ENCODE assay signal across 8 cellular contexts in the genomic region with DNA sequence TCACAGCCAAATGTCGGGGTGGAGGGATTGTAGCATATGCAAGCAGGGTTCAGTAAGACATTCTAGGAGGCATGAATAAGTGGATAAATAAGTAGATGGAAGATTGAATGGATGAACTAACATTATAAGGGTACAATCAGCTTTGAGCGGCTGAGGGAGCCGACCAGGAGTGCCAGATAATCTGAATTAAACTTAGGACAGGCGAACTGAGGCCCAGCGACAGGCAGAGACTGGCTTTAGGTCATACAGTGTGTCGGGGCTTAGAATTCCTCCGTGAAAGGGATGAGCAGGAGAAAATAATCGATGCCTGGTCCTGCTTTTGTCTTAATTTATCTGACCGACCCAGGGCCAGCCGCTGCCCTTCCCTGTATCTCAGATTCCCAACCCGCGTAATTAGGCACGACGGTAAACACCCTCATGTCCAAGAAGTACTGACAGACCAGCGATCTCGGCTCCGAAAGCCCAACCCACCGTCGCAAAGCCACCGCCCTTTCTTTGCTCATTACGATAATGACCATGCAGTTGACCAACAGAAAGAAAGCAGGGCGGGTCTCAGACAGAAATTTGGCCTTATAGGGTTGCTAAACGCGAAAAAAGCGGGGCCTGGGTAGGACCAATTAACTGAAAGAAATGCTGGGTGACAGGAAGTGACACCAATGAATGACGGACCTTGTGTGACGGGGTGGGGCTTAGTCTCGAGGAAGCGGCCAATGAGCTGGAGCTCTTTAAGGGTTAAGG. TPM values are rescaled to one million over a fixed set of nuclear protein-coding genes. Genes with fewer than 3 reads are reported as not detected.
DNase-seq lines count a peak whose midpoint lies in the region; FAIRE-seq and TF ChIP-seq lines count a peak whose summit lies in the region.

No MANE protein-coding gene starts in this region.

- no peaks in the 10 kb centered on the region for H3K36me3 ChIP-seq in GM23248 (ENCODE audit: low read depth)
- H3K36me3 ChIP-seq in Karpas-422 (ENCODE audit: insufficient read depth, low read length), result no peaks in the 10 kb centered on the region

- H3K4me3 ChIP-seq in GM23248 (peak overlapping the region; percentile 75), Karpas-422 (ENCODE audit: low read length) (peak overlapping the region; percentile 73)

- in situ Hi-C loops in GM23248 (cut with MboI), result no loop called here

- H3K4me3 Mint-ChIP-seq in nephron, result peak overlapping the region; percentile 89 to 90 (median 89)
- H3K4me3 Mint-ChIP-seq in stimulated activated naive CD8-positive, alpha-beta T cell treated with anti-CD3 and anti-CD28 coated beads, Interleukin-15, Interleukin-2, amounts not matched to agents 100 ng/mL and 50 ng/mL, for 24 hours, result peak overlapping the region; percentile 96

- H3K9me2 ChIP-seq in GM23248 (ENCODE audit: insufficient read depth), result no peaks in the 10 kb centered on the region
- H3K9me2 ChIP-seq in Karpas-422 (replicated peaks; ENCODE audit: insufficient read depth, low read length), result no peaks in the 10 kb centered on the region; the same call in 1 of the 2 replicates

- peak overlapping the region; percentile 67 for H2AFZ ChIP-seq in GM23248
- H2AFZ ChIP-seq in Karpas-422 (ENCODE audit: low read length), result no peak overlapping the region

- peak; percentile 100 for DNase-seq in EL
- DNase-seq in GM23248, result peak; percentile 100
- peak; percentile 99 for DNase-seq in Karpas-422
- DNase-seq in RCC 7860 (ENCODE audit: low spot score), result peak; percentile 96
- peak; percentile 80 for DNase-seq in activated effector memory CD4-positive, alpha-beta T cell treated with Interleukin-2 at 50 U/mL for 16 hours
- DNase-seq in fibroblast of the conjunctiva (ENCODE audit: low read depth), result peak; percentile 98

- peaks cover 5% of the 10 kb centered on the region for H3K27me3 Mint-ChIP-seq in nephron (ENCODE audit: low read depth)
- H3K27me3 Mint-ChIP-seq in stimulated activated naive CD8-positive, alpha-beta T cell treated with anti-CD3 and anti-CD28 coated beads, Interleukin-15, Interleukin-2, amounts not matched to agents 100 ng/mL and 50 ng/mL, for 24 hours, result no peaks in the 10 kb centered on the region

- H3K4me1 Mint-ChIP-seq in nephron, result peaks cover 15% of the 10 kb centered on the region
- peaks cover 20% of the 10 kb centered on the region for H3K4me1 Mint-ChIP-seq in stimulated activated naive CD8-positive, alpha-beta T cell treated with anti-CD3 and anti-CD28 coated beads, Interleukin-15, Interleukin-2, amounts not matched to agents 100 ng/mL and 50 ng/mL, for 24 hours (ENCODE audit: low read depth)

- 0 to 1% methylated on average over 29 of the region's 29 CpGs for WGBS in GM23248 (ENCODE audit: low coverage in 1 of 2, low lambda C conversion rate in 2 of 2, missing lambda C conversion rate in 2 of 2), 2 experiments

- no peaks in the 10 kb centered on the region for H3K79me2 ChIP-seq in GM23248 (ENCODE audit: insufficient read depth)
- H3K79me2 ChIP-seq in Karpas-422 (ENCODE audit: low read length), result peaks cover 5% of the 10 kb centered on the region; the same call in 1 of the 2 replicates

- H3K9me3 ChIP-seq in GM23248 (ENCODE audit: low read depth) (no peaks in the 10 kb centered on the region), Karpas-422 (ENCODE audit: low read length) (no peaks in the 10 kb centered on the region)

- TF ChIP-seq CTCF in nephron (IDR thresholded peaks at IDR 0.05; ENCODE audit: unreplicated experiment in 3 of 3), result no peak

- H3K36me3 Mint-ChIP-seq in nephron (ENCODE audit: low read depth), result peaks cover 3% of the 10 kb centered on the region
- H3K36me3 Mint-ChIP-seq in stimulated activated naive CD8-positive, alpha-beta T cell treated with anti-CD3 and anti-CD28 coated beads, Interleukin-15, Interleukin-2, amounts not matched to agents 100 ng/mL and 50 ng/mL, for 24 hours (ENCODE audit: low read depth), result peaks cover 5% of the 10 kb centered on the region

- no peaks in the 10 kb centered on the region for H4K20me1 ChIP-seq in GM23248 (ENCODE audit: insufficient read depth)
- no peaks in the 10 kb centered on the region for H4K20me1 ChIP-seq in Karpas-422 (ENCODE audit: insufficient read depth, low read depth, low read length)

- H3K27ac ChIP-seq in GM23248, result peak overlapping the region; percentile 100
- H3K27ac ChIP-seq in Karpas-422 (ENCODE audit: low read length), result peak overlapping the region; percentile 81

- peak; percentile 94 for FAIRE-seq in RCC 7860 (lab: Jason Lieb, UNC)

- H3K27me3 ChIP-seq in GM23248 (replicated peaks; ENCODE audit: insufficient read depth), result no peaks in the 10 kb centered on the region
- H3K27me3 ChIP-seq in Karpas-422 (ENCODE audit: low read length), result no peaks in the 10 kb centered on the region

- peaks cover 31% of the 10 kb centered on the region for H3K4me1 ChIP-seq in GM23248 (ENCODE audit: insufficient read depth)
- H3K4me1 ChIP-seq in Karpas-422 (ENCODE audit: low read length), result peaks cover 20% of the 10 kb centered on the region

- no peaks in the 10 kb centered on the region for H3K9me3 Mint-ChIP-seq in nephron
- no peaks in the 10 kb centered on the region for H3K9me3 Mint-ChIP-seq in stimulated activated naive CD8-positive, alpha-beta T cell treated with anti-CD3 and anti-CD28 coated beads, Interleukin-15, Interleukin-2, amounts not matched to agents 100 ng/mL and 50 ng/mL, for 24 hours

- H3K4me2 ChIP-seq in GM23248 (ENCODE audit: unreplicated experiment) (peak overlapping the region; percentile 87), Karpas-422 (ENCODE audit: low read depth, low read length, poor library complexity, severe bottlenecking) (peak overlapping the region; percentile 94)

- H3K9ac ChIP-seq in GM23248 (peak overlapping the region; percentile 87), Karpas-422 (ENCODE audit: low read length) (peak overlapping the region; percentile 79)

- H3F3A ChIP-seq in GM23248 (ENCODE audit: insufficient read depth), result peaks cover 36% of the 10 kb centered on the region

- peak overlapping the region; percentile 99 to 100 (median 100) for H3K27ac Mint-ChIP-seq in nephron
- peak overlapping the region; percentile 100 for H3K27ac Mint-ChIP-seq in stimulated activated naive CD8-positive, alpha-beta T cell treated with anti-CD3 and anti-CD28 coated beads, Interleukin-15, Interleukin-2, amounts not matched to agents 100 ng/mL and 50 ng/mL, for 24 hours

RNA-seq across cellular contexts. Expression of gene ANAPC15, which starts 0.5 kb away (rescaled TPM):
- 38.7 TPM in 2 replicates for total RNA-seq in GM23248 (2014; rRNA removed; shearing (Covaris generic))
- 57.5 and 62.4 TPM in 2 replicates for polyA plus RNA-seq in GM23248 (2016; fragmentation: Nextera tagmentation; extraction: Ambion mirVana)
- 37.4 and 40.9 TPM in 2 replicates for total RNA-seq in Karpas-422 (2014; rRNA removed; shearing (Covaris generic); ENCODE audit: low replicate concordance)

RNA-seq across cellular contexts. Expression of gene TOMT, which starts 6.2 kb away (rescaled TPM):
- not detected in 2 replicates for total RNA-seq in GM23248 (2014; rRNA removed; shearing (Covaris generic))
- not detected in 2 replicates for polyA plus RNA-seq in GM23248 (2016; fragmentation: Nextera tagmentation; extraction: Ambion mirVana)
- 0.26 TPM in 1 of 2 replicates, not detected in the other for total RNA-seq in Karpas-422 (2014; rRNA removed; shearing (Covaris generic); ENCODE audit: low replicate concordance)

RNA-seq across cellular contexts. Expression of gene LAMTOR1, which starts 8.9 kb away (rescaled TPM):
- 122 and 132 TPM in 2 replicates for total RNA-seq in GM23248 (2014; rRNA removed; shearing (Covaris generic))
- 142 and 145 TPM in 2 replicates for polyA plus RNA-seq in GM23248 (2016; fragmentation: Nextera tagmentation; extraction: Ambion mirVana)
- total RNA-seq in Karpas-422 (2014; rRNA removed; shearing (Covaris generic); ENCODE audit: low replicate concordance), result 96.5 and 102 TPM in 2 replicates

RNA-seq across cellular contexts. Expression of gene FOLR3, which starts 23.6 kb away (rescaled TPM):
- 0.43 and 4.3 TPM in 2 replicates for total RNA-seq in GM23248 (2014; rRNA removed; shearing (Covaris generic))
- polyA plus RNA-seq in GM23248 (2016; fragmentation: Nextera tagmentation; extraction: Ambion mirVana), result 0.93 and 1.8 TPM in 2 replicates
- not detected in 2 replicates for total RNA-seq in Karpas-422 (2014; rRNA removed; shearing (Covaris generic); ENCODE audit: low replicate concordance)

RNA-seq across cellular contexts. Expression of gene LRRC51, which starts 31.3 kb away (rescaled TPM):
- 7.1 and 7.8 TPM in 2 replicates for total RNA-seq in GM23248 (2014; rRNA removed; shearing (Covaris generic))
- polyA plus RNA-seq in GM23248 (2016; fragmentation: Nextera tagmentation; extraction: Ambion mirVana), result 7.5 and 9.4 TPM in 2 replicates
- total RNA-seq in Karpas-422 (2014; rRNA removed; shearing (Covaris generic); ENCODE audit: low replicate concordance), result 2.3 and 4.6 TPM in 2 replicates

Comparison
In these comparisons a context has a peak if more than half of its experiments do, and no peak if none do; other contexts are left out.
1. Peak in every context shown above with its lines: DNase-seq, H3K4me3 ChIP-seq and H3K27ac ChIP-seq.